25 cellular contexts compared by ENCODE assay signal in genomic region chr11:3086114-3086513, GRCh38.
"Had no signal": no experiment of that assay in that cellular context is flagged by ENCODE, and none has a peak within 500 bp of the region (broad histone marks: within the 10 kb centered on the region; RNA-seq: fewer than 3 reads in every experiment).

No MANE protein-coding gene starts in this region.

- DNase-seq: activated CD4-positive, alpha-beta T cell treated with anti-CD3 and anti-CD28 coated beads, Interleukin-2, amount 10 ng/mL, durations not matched to agents 7 days and 5 days; activated CD8-positive, alpha-beta T cell treated with anti-CD3 and anti-CD28 coated beads, Interleukin-2, amount 10 ng/mL, durations not matched to agents 7 days and 5 days; activated naive CD4-positive, alpha-beta T cell treated with Interleukin-2 at 50 U/mL for 16 hours; activated naive CD8-positive, alpha-beta T cell treated with anti-CD3 and anti-CD28 coated beads, Interleukin-2, amount 10 ng/mL, durations not matched to agents 7 days and 5 days; activated T-cell treated with anti-CD3 and anti-CD28 coated beads, Interleukin-2, amount 50 U/mL, for 24 hours; body of pancreas; caudate nucleus; heart left ventricle; left ventricle myocardium inferior; naive thymus-derived CD8-positive, alpha-beta T cell; nucleus accumbens; retina; stimulated activated CD4-positive, alpha-beta T cell treated with anti-CD3 and anti-CD28 coated beads, Interleukin-12 subunit alpha, Interleukin-12 subunit beta, amount 100 ng/mL, for 4 hours; stimulated activated CD4-positive, alpha-beta T cell treated with anti-CD3 and anti-CD28 coated beads, Interleukin-1b, Interleukin-23, amount 100 ng/mL, for 48 hours; T-helper 1 cell; T1000; transverse colon; uterus had no signal

- H3K4me3 ChIP-seq: body of pancreas, coronary artery, esophagus muscularis mucosa, gastroesophageal sphincter, heart left ventricle, left ventricle myocardium inferior, suprapubic skin, transverse colon, uterus had no signal

- H3K27ac ChIP-seq: body of pancreas, coronary artery, esophagus muscularis mucosa, gastroesophageal sphincter, heart left ventricle, left ventricle myocardium inferior, suprapubic skin, transverse colon, uterus had no signal

- H3K4me3 Mint-ChIP-seq: activated CD4-positive, alpha-beta T cell treated with anti-CD3 and anti-CD28 coated beads, Interleukin-2, amount 10 ng/mL, durations not matched to agents 7 days and 5 days; activated CD8-positive, alpha-beta T cell treated with anti-CD3 and anti-CD28 coated beads, Interleukin-2, amount 10 ng/mL, durations not matched to agents 7 days and 5 days; activated naive CD8-positive, alpha-beta T cell treated with anti-CD3 and anti-CD28 coated beads, Interleukin-2, amount 10 ng/mL, durations not matched to agents 7 days and 5 days; activated T-cell treated with anti-CD3 and anti-CD28 coated beads, Interleukin-2, amount 50 U/mL, for 24 hours; memory B cell; naive thymus-derived CD8-positive, alpha-beta T cell; stimulated activated naive CD8-positive, alpha-beta T cell treated with anti-CD3 and anti-CD28 coated beads, Interleukin-15, Interleukin-2, amounts not matched to agents 100 ng/mL and 50 ng/mL, for 24 hours had no signal

- H3K27me3 Mint-ChIP-seq: activated CD4-positive, alpha-beta T cell treated with anti-CD3 and anti-CD28 coated beads, Interleukin-2, amount 10 ng/mL, durations not matched to agents 7 days and 5 days; activated T-cell treated with anti-CD3 and anti-CD28 coated beads, Interleukin-2, amount 50 U/mL, for 24 hours had no signal

- H3K9me3 Mint-ChIP-seq: activated CD4-positive, alpha-beta T cell treated with anti-CD3 and anti-CD28 coated beads, Interleukin-2, amount 10 ng/mL, durations not matched to agents 7 days and 5 days; activated naive CD8-positive, alpha-beta T cell treated with anti-CD3 and anti-CD28 coated beads, Interleukin-2, amount 10 ng/mL, durations not matched to agents 7 days and 5 days; activated T-cell treated with anti-CD3 and anti-CD28 coated beads, Interleukin-2, amount 50 U/mL, for 24 hours; activated T-helper 2 cell treated with anti-CD3 and anti-CD28 coated beads, Interferon-gamma antibody, Interleukin-2, Interleukin-4, amounts not matched to agents 10 μg/mL and 5 μg/mL and 100 μg/mL, durations not matched to agents 14 hours and 24 hours and 36 hours; memory B cell; naive thymus-derived CD8-positive, alpha-beta T cell; stimulated activated naive CD8-positive, alpha-beta T cell treated with anti-CD3 and anti-CD28 coated beads, Interleukin-15, Interleukin-2, amounts not matched to agents 100 ng/mL and 50 ng/mL, for 24 hours had no signal

- H3K9me3 ChIP-seq: body of pancreas, esophagus muscularis mucosa, gastroesophageal sphincter, heart left ventricle, left ventricle myocardium inferior, suprapubic skin, transverse colon, uterus had no signal

- H3K27me3 ChIP-seq: body of pancreas, suprapubic skin, uterus had no signal

- H3K36me3 ChIP-seq: transverse colon, uterus had no signal

- H3K4me1 Mint-ChIP-seq: activated naive CD8-positive, alpha-beta T cell treated with anti-CD3 and anti-CD28 coated beads, Interleukin-2, amount 10 ng/mL, durations not matched to agents 7 days and 5 days; naive thymus-derived CD8-positive, alpha-beta T cell had no signal

- H3K27ac Mint-ChIP-seq: activated CD4-positive, alpha-beta T cell treated with anti-CD3 and anti-CD28 coated beads, Interleukin-2, amount 10 ng/mL, durations not matched to agents 7 days and 5 days; activated CD8-positive, alpha-beta T cell treated with anti-CD3 and anti-CD28 coated beads, Interleukin-2, amount 10 ng/mL, durations not matched to agents 7 days and 5 days; activated naive CD8-positive, alpha-beta T cell treated with anti-CD3 and anti-CD28 coated beads, Interleukin-2, amount 10 ng/mL, durations not matched to agents 7 days and 5 days; activated T-cell treated with anti-CD3 and anti-CD28 coated beads, Interleukin-2, amount 50 U/mL, for 24 hours; activated T-helper 2 cell treated with anti-CD3 and anti-CD28 coated beads, Interferon-gamma antibody, Interleukin-2, Interleukin-4, amounts not matched to agents 10 μg/mL and 5 μg/mL and 100 μg/mL, durations not matched to agents 14 hours and 24 hours and 36 hours; stimulated activated naive CD8-positive, alpha-beta T cell treated with anti-CD3 and anti-CD28 coated beads, Interleukin-15, Interleukin-2, amounts not matched to agents 100 ng/mL and 50 ng/mL, for 24 hours had no signal

- H3K4me1 ChIP-seq: body of pancreas, gastroesophageal sphincter, heart left ventricle, left ventricle myocardium inferior, suprapubic skin, transverse colon, uterus had no signal

- ATAC-seq: activated CD8-positive, alpha-beta T cell treated with anti-CD3 and anti-CD28 coated beads, Interleukin-2, amount 10 ng/mL, durations not matched to agents 7 days and 5 days; body of pancreas; gastroesophageal sphincter; naive thymus-derived CD8-positive, alpha-beta T cell had no signal

- H3K36me3 Mint-ChIP-seq: activated naive CD8-positive, alpha-beta T cell treated with anti-CD3 and anti-CD28 coated beads, Interleukin-2, amount 10 ng/mL, durations not matched to agents 7 days and 5 days; memory B cell had no signal
